In the genomic region with DNA sequence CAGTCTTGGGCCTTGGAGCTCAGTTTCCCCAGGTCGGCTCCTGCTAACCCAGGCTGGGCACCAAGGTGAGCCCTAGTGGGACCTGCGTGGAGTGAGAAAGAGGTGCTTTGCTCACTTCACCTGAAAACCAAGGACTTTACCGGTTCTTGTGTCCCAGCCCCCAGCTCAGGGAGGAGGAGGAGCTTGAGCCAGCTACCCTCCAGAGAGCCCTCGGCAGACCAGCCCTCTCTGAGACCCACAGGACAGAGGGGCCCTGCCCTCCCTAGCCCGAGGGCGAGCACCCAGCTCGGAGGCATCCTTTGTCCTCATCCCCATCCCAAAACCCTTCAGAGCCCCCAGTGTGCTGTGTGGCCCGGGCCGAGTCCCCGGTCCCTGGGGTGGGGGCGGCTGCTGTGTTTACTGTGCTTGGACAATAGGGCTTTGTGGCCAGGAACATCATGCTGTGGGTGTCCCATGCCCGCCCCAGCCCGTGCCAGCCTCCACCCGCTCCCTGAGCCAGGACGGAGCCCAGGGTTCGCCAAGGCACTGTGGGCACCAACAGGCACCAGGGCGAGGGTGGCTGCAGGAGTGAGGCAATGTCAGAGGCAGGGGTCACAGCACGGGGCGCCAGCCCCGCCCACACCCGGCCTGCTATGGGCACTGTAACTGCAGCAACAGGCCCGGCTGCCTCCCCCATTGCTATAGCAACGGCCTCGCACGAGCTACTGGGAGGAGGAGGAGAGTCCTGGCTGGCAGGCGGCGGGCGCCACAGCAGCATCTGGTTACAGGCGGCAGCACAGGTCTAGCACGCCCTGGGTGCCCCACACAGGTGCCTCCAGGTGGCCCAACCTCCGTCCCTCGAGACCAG, we compare ENCODE assay signal across 10 cellular contexts.
A peak's percentile ranks its signal among the peaks of the same experiment; 100 is the strongest.
DNase-seq lines count a peak whose midpoint lies in the region; ATAC-seq lines count a peak whose summit lies in the region.
"Had no signal": no experiment of that assay in that cellular context is flagged by ENCODE, and none has a peak within 500 bp of the region (broad histone marks: within the 10 kb centered on the region; RNA-seq: fewer than 3 reads in every experiment).

No MANE protein-coding gene starts in this region.

- intact Hi-C loops in posterior cingulate gyrus (cut with DNase I): loop anchor here (5.0 kb wide), 1 partner anchor 238 kb away; no protein-coding TSS in a partner anchor

- DNase-seq in DMS79 treated with DMSO at 0.1 percent for 48 hours (lab: John Stamatoyannopoulos, UW): peak; percentile 87
- DNase-seq in NCI-H2171 (lab: John Stamatoyannopoulos, UW): peak; percentile 96
- DNase-seq in caudate nucleus (lab: John Stamatoyannopoulos, UW): peak; percentile 69 to 100 (median 97)
- peak; percentile 93 to 100 (median 97) for DNase-seq in posterior cingulate gyrus
- no peak for DNase-seq in T-helper 1 cell
- DNase-seq in iPS-NIHi11 (ENCODE audit: low spot score): no peak
- DNase-seq: activated naive CD4-positive, alpha-beta T cell treated with anti-CD3 and anti-CD28 coated beads for 36 hours had no signal

- ATAC-seq in HG02571 (IDR thresholded peaks at IDR 0.05; ENCODE audit: unreplicated experiment): no peak
- no peak for ATAC-seq in GM21529 (IDR thresholded peaks at IDR 0.05; ENCODE audit: unreplicated experiment)

- H3K27ac ChIP-seq in caudate nucleus (ENCODE audit: low read depth, low read length): peak overlapping the region; percentile 99
- H3K27ac ChIP-seq: SK-N-MC had no signal

Comparison
In these comparisons a context has a peak if more than half of its experiments do, and no peak if none do; other contexts are left out.
1. DNase-seq: peak in DMS79 treated with DMSO at 0.1 percent for 48 hours (single experiment), NCI-H2171 (single experiment), caudate nucleus (61 of 61) and posterior cingulate gyrus (10 of 10); none in T-helper 1 cell (0 of 5) and iPS-NIHi11 (single experiment).